10 cellular contexts compared by ENCODE assay signal in the genomic region with DNA sequence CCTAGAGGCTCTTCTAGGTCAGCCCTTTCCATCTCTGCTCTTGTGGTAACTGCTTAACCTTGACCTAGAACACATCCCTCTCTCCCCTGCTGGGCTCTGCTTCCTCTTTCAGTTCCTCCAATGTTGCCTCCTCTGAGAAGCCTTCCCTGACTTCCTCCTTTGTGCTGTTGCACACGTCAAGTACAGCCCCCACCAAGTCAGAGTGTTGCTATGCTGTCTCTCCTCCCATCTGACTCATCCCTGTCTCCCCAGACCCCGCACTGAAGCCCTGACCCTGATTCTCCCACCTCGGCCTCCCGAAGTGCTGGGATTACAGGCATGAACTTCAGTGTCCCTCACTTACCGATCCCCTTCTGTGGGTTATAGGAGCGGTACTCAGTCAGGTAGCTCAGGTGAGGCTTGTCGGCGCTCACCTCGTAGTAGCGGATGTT. TPM values are rescaled to one million over a fixed set of nuclear protein-coding genes. Genes with fewer than 3 reads are reported as not detected.
DNase-seq lines count a peak whose midpoint lies in the region; ATAC-seq, FAIRE-seq and TF ChIP-seq lines count a peak whose summit lies in the region.
"Had no signal": no experiment of that assay in that cellular context is flagged by ENCODE, and none has a peak within 500 bp of the region (broad histone marks: within the 10 kb centered on the region; RNA-seq: fewer than 3 reads in every experiment).

No MANE protein-coding gene starts in this region.

- H3K4me3 ChIP-seq in right lobe of liver (no peak overlapping the region), HepG2 (replicated peaks in 1 of 3; ENCODE audit: insufficient read depth in 1 of 3, low read depth in 2 of 3, low read length in 3 of 3) (no peak overlapping the region), aorta (ENCODE audit: low read length in 2 of 2) (no peak overlapping the region), prostate gland (no peak overlapping the region), small intestine (ENCODE audit: low read depth in 1 of 2, low read length in 2 of 2) (no peak overlapping the region)
- H3K4me3 ChIP-seq: thoracic aorta had no signal

- no peaks in the 10 kb centered on the region for H3K4me1 ChIP-seq in right lobe of liver
- H3K4me1 ChIP-seq in HepG2 (ENCODE audit: insufficient read depth, low read length) = no peaks in the 10 kb centered on the region
- no peaks in the 10 kb centered on the region for H3K4me1 ChIP-seq in aorta (ENCODE audit: control insufficient read depth in 1 of 2, insufficient read depth in 2 of 2, low read length in 2 of 2)
- H3K4me1 ChIP-seq in prostate gland (replicated peaks) = no peaks in the 10 kb centered on the region
- H3K4me1 ChIP-seq in small intestine (ENCODE audit: control insufficient read depth in 2 of 2, insufficient read depth in 1 of 2, low read depth in 1 of 2, low read length in 1 of 2) = no peaks in the 10 kb centered on the region

- POLR2A ChIA-PET in HepG2 (lab: Yijun Ruan, JAX) = interaction anchor here (1.1 kb wide), 1 partner anchor 11 kb away, joined by 3 read pairs; no protein-coding TSS in a partner anchor
- POLR2A ChIA-PET in activated naive CD8-positive, alpha-beta T cell treated with anti-CD3 and anti-CD28 coated beads, Interleukin-2, amount 10 ng/mL, durations not matched to agents 7 days and 5 days (lab: Charles Lee) = interaction anchor here (0.6 kb wide), 1 partner anchor 27 kb away, joined by 3 read pairs; no protein-coding TSS in a partner anchor

- no TSS peak for BruUV-seq in HepG2 (replicated peaks; lab: Mats Ljungman, UMichigan)

- no peak overlapping the region for H2AFZ ChIP-seq in HepG2 (ENCODE audit: low read length)

- TF ChIP-seq POLR2A in right lobe of liver (IDR thresholded peaks at IDR 0.05) (no peak), HepG2 (IDR thresholded peaks at IDR 0.05; ENCODE audit: insufficient read depth in 1 of 2, low read depth in 2 of 2, low read length in 2 of 2) (no peak), prostate gland (IDR thresholded peaks at IDR 0.05) (no peak)

- no peaks in the 10 kb centered on the region for H3K9me3 Mint-ChIP-seq in activated naive CD8-positive, alpha-beta T cell treated with anti-CD3 and anti-CD28 coated beads, Interleukin-2, amount 10 ng/mL, durations not matched to agents 7 days and 5 days

- FAIRE-seq in HepG2 (lab: Jason Lieb, UNC) (no peak), small intestine (lab: Jason Lieb, UNC) (no peak)

- no peaks in the 10 kb centered on the region for H3K9me3 ChIP-seq in right lobe of liver
- H3K9me3 ChIP-seq in HepG2 (ENCODE audit: low read length) = no peaks in the 10 kb centered on the region
- H3K9me3 ChIP-seq in aorta (ENCODE audit: control insufficient read depth, low read length) = no peaks in the 10 kb centered on the region
- H3K9me3 ChIP-seq in prostate gland = no peaks in the 10 kb centered on the region
- H3K9me3 ChIP-seq in small intestine (ENCODE audit: control insufficient read depth, low read depth) = no peaks in the 10 kb centered on the region
- H3K9me3 ChIP-seq: thoracic aorta had no signal

- TF ChIP-seq RAD21 in HepG2 (CRISPR knock-in tag; IDR thresholded peaks at IDR 0.05) = no peak

- peak overlapping the region; percentile 59 for H3K27ac Mint-ChIP-seq in activated naive CD8-positive, alpha-beta T cell treated with anti-CD3 and anti-CD28 coated beads, Interleukin-2, amount 10 ng/mL, durations not matched to agents 7 days and 5 days
- H3K27ac Mint-ChIP-seq: progenitor cell of endocrine pancreas had no signal

- H3K27me3 Mint-ChIP-seq in activated naive CD8-positive, alpha-beta T cell treated with anti-CD3 and anti-CD28 coated beads, Interleukin-2, amount 10 ng/mL, durations not matched to agents 7 days and 5 days = no peaks in the 10 kb centered on the region
- H3K27me3 Mint-ChIP-seq: progenitor cell of endocrine pancreas had no signal

- peaks cover 7% of the 10 kb centered on the region for H3K4me1 Mint-ChIP-seq in activated naive CD8-positive, alpha-beta T cell treated with anti-CD3 and anti-CD28 coated beads, Interleukin-2, amount 10 ng/mL, durations not matched to agents 7 days and 5 days

- TF ChIP-seq EP300 in HepG2 (IDR thresholded peaks at IDR 0.05; ENCODE audit: low read depth in 2 of 2, low read length in 2 of 2) (no peak), HepG2 (CRISPR knock-in tag; IDR thresholded peaks at IDR 0.05; ENCODE audit: borderline replicate concordance) (no peak)

- WGBS in right lobe of liver (ENCODE audit: insufficient coverage, low coverage, low lambda C conversion rate, missing lambda C conversion rate) = 56% methylated on average over 5 of the region's 10 CpGs
- 95% methylated on average over 10 of the region's 10 CpGs for WGBS in HepG2 (ENCODE audit: low lambda C conversion rate)
- WGBS in aorta, 2 donors = 90 to 93% methylated on average over 10 of the region's 10 CpGs
- WGBS in prostate gland = 90% methylated on average over 10 of the region's 10 CpGs
- WGBS in small intestine, 3 donors = 85 to 91% (median 89%) methylated on average over 10 of the region's 10 CpGs

- TF ChIP-seq CTCF in right lobe of liver (IDR thresholded peaks at IDR 0.05) (no peak), HepG2 (CRISPR knock-in tag; IDR thresholded peaks at IDR 0.05) (no peak), prostate gland (IDR thresholded peaks at IDR 0.05) (no peak)

- DNase-seq in right lobe of liver (no peak), HepG2 (ENCODE audit: low spot score) (no peak), aorta (no peak), prostate gland (ENCODE audit: low spot score) (no peak), small intestine (no peak), SK-N-DZ (ENCODE audit: low spot score) (no peak)
- DNase-seq in activated naive CD8-positive, alpha-beta T cell treated with anti-CD3 and anti-CD28 coated beads, Interleukin-2, amount 10 ng/mL, durations not matched to agents 7 days and 5 days = no peak

- H3K27me3 ChIP-seq in right lobe of liver = no peaks in the 10 kb centered on the region
- no peaks in the 10 kb centered on the region for H3K27me3 ChIP-seq in HepG2 (ENCODE audit: control insufficient read depth in 1 of 2, insufficient read depth in 2 of 2, low read length in 2 of 2)
- no peaks in the 10 kb centered on the region for H3K27me3 ChIP-seq in aorta (ENCODE audit: control insufficient read depth in 1 of 2, insufficient read depth in 2 of 2, low read length in 1 of 2)
- H3K27me3 ChIP-seq in prostate gland (replicated peaks; ENCODE audit: insufficient read depth) = no peaks in the 10 kb centered on the region
- H3K27me3 ChIP-seq in small intestine (ENCODE audit: control insufficient read depth in 2 of 2, insufficient read depth in 2 of 2, low read length in 2 of 2) = no peaks in the 10 kb centered on the region

- H3K4me3 Mint-ChIP-seq in activated naive CD8-positive, alpha-beta T cell treated with anti-CD3 and anti-CD28 coated beads, Interleukin-2, amount 10 ng/mL, durations not matched to agents 7 days and 5 days = no peak overlapping the region

- CTCF ChIA-PET in HepG2 (lab: Yijun Ruan, JAX; ENCODE audit: low intra/inter-chr PET ratio, low total read pairs) = no interaction called here

- in situ Hi-C loops in HepG2 (cut with HindIII; ENCODE audit: extremely low pct_ligation_motif_present, low pct_unique_long_range_greater_than_20kb) = no loop called here

- H3K4me2 ChIP-seq in HepG2 (ENCODE audit: low read depth, low read length) = no peak overlapping the region

- ATAC-seq in right lobe of liver (peak; percentile 60 to 86 (median 70)), HepG2 (no peak), HG03469 (IDR thresholded peaks at IDR 0.05; ENCODE audit: unreplicated experiment) (peak; percentile 65), aorta (ENCODE audit: low FRiP score) (peak; percentile 38)
- peak; percentile 53 for ATAC-seq in activated naive CD8-positive, alpha-beta T cell treated with anti-CD3 and anti-CD28 coated beads, Interleukin-2, amount 10 ng/mL, durations not matched to agents 7 days and 5 days (ENCODE audit: low read depth)

- no peaks in the 10 kb centered on the region for H3K79me2 ChIP-seq in HepG2 (ENCODE audit: insufficient read depth, low read length)

- no peak overlapping the region for H3K27ac ChIP-seq in right lobe of liver
- no peak overlapping the region for H3K27ac ChIP-seq in HepG2 (ENCODE audit: extremely low read length, insufficient read depth, low read length)
- no peak overlapping the region for H3K27ac ChIP-seq in aorta (ENCODE audit: low read depth in 1 of 2, low read length in 2 of 2)
- no peak overlapping the region for H3K27ac ChIP-seq in prostate gland
- no peak overlapping the region for H3K27ac ChIP-seq in small intestine (ENCODE audit: low read depth in 1 of 2, low read length in 1 of 2)
- H3K27ac ChIP-seq: thoracic aorta had no signal

- intact Hi-C loops in right lobe of liver (cut with DNase I) (loop anchor here in 1 of 2 donors (10.0 kb wide), 1 partner anchor 65 kb away; a partner anchor contains a TSS), HepG2 (cut with micrococcal nuclease; ENCODE audit: unreplicated experiment) (no loop called here), aorta (cut with DNase I) (no loop called here), prostate gland (cut with DNase I) (no loop called here)

- no peaks in the 10 kb centered on the region for H3K36me3 ChIP-seq in right lobe of liver
- peaks cover 15 to 59% of the 10 kb centered on the region in 2 experiments; a peak in 4 of 5 replicates for H3K36me3 ChIP-seq in HepG2 (replicated peaks in 1 of 2; ENCODE audit: control insufficient read depth in 1 of 2, insufficient read depth in 2 of 2, low read length in 2 of 2)
- no peaks in the 10 kb centered on the region for H3K36me3 ChIP-seq in aorta (ENCODE audit: control insufficient read depth in 1 of 2, insufficient read depth in 2 of 2, low read length in 1 of 2)
- peaks cover 0 to 3% of the 10 kb centered on the region in 2 donors for H3K36me3 ChIP-seq in prostate gland
- H3K36me3 ChIP-seq in small intestine (ENCODE audit: control insufficient read depth in 2 of 2, insufficient read depth in 2 of 2, low read length in 2 of 2) = peaks cover 9 to 38% of the 10 kb centered on the region in 2 donors
- H3K36me3 ChIP-seq: thoracic aorta had no signal

- H3K36me3 Mint-ChIP-seq in activated naive CD8-positive, alpha-beta T cell treated with anti-CD3 and anti-CD28 coated beads, Interleukin-2, amount 10 ng/mL, durations not matched to agents 7 days and 5 days = peaks cover 4% of the 10 kb centered on the region

- no peaks in the 10 kb centered on the region for H4K20me1 ChIP-seq in HepG2 (ENCODE audit: insufficient read depth, low read length)

- H3K9ac ChIP-seq in HepG2 (ENCODE audit: insufficient read depth, low read depth, low read length) = no peak overlapping the region

RNA-seq across cellular contexts. Expression of a gene that starts 10.4 kb away (rescaled TPM):
- total RNA-seq in right lobe of liver = 10 to 100 TPM; 22.6 to 34.6 (median 27.3) TPM
- 13.0 and 13.8 TPM in 2 replicates for total RNA-seq in HepG2 (2016; rRNA removed; fragmentation: Illumina TruSeq; extraction: Trizol)
- 2.3 TPM in 2 replicates for total RNA-seq in HepG2 (2016; cell fraction: cytosol; rRNA removed; fragmentation: Illumina TruSeq; extraction: Trizol; ENCODE audit: low read depth)
- 12.7 and 13.4 TPM in 2 replicates for total RNA-seq in HepG2 (2016; cell fraction: insoluble cytoplasmic fraction; rRNA removed; fragmentation: Illumina TruSeq; extraction: Trizol)
- total RNA-seq in HepG2 (2016; cell fraction: membrane; rRNA removed; fragmentation: Illumina TruSeq; extraction: Trizol) = 10.0 and 10.5 TPM in 2 replicates
- 8.9 and 10.9 TPM in 2 replicates for total RNA-seq in HepG2 (2016; cell fraction: nucleus; rRNA removed; fragmentation: Illumina TruSeq; extraction: Trizol)
- 9.2 and 10.7 TPM in 2 replicates for polyA plus RNA-seq in HepG2 (2011; rRNA removed)
- polyA plus RNA-seq in HepG2 (2011; cell fraction: cytosol; rRNA removed) = 9.6 and 10.5 TPM in 2 replicates
- polyA plus RNA-seq in HepG2 (2011; cell fraction: nucleus; rRNA removed) = 17.8 and 18.3 TPM in 2 replicates
- 10.9 and 11.2 TPM in 2 replicates for polyA plus RNA-seq in HepG2 (2012)
- polyA plus RNA-seq in HepG2 (2016; cell fraction: cytosol; fragmentation: Illumina TruSeq; extraction: Trizol; ENCODE audit: low read depth) = 2.3 and 2.5 TPM in 2 replicates
- 20.7 and 23.4 TPM in 2 replicates for polyA plus RNA-seq in HepG2 (2016; cell fraction: insoluble cytoplasmic fraction; fragmentation: Illumina TruSeq; extraction: Trizol; ENCODE audit: low read depth)
- 10.0 and 10.7 TPM in 2 replicates for polyA plus RNA-seq in HepG2 (2016; cell fraction: membrane; fragmentation: Illumina TruSeq; extraction: Trizol; ENCODE audit: low read depth)
- 27.9 and 30.3 TPM in 2 replicates for polyA plus RNA-seq in HepG2 (2016; cell fraction: nucleus; fragmentation: Illumina TruSeq; extraction: Trizol; ENCODE audit: insufficient read depth, low read depth)
- polyA minus RNA-seq in HepG2 (2011; rRNA and poly(A)+ RNA removed; ENCODE audit: low replicate concordance) = 11.5 and 20.5 TPM in 2 replicates
- 7.7 and 8.4 TPM in 2 replicates for polyA minus RNA-seq in HepG2 (2011; cell fraction: cytosol; rRNA and poly(A)+ RNA removed)
- polyA minus RNA-seq in HepG2 (2011; cell fraction: nucleus; rRNA and poly(A)+ RNA removed) = 7.7 and 8.5 TPM in 2 replicates
- 100 to 1,000 TPM in 1 of 2 experiments, 10 to 100 TPM in 1; 99.0 to 108 TPM for total RNA-seq in activated naive CD8-positive, alpha-beta T cell treated with anti-CD3 and anti-CD28 coated beads, Interleukin-2, amount 10 ng/mL, durations not matched to agents 7 days and 5 days
- total RNA-seq in aorta = 10 to 100 TPM in 1 of 2 donors, 1 to 10 TPM in 1; 8.5 to 17.6 TPM
- polyA plus RNA-seq in aorta = 1 to 10 TPM; 1.5 to 5.6 TPM
- total RNA-seq in prostate gland = 10 to 100 TPM; 23.4 to 24.3 TPM
- 10 to 100 TPM; 20.5 to 35.2 (median 30.6) TPM for polyA plus RNA-seq in small intestine
- 10.3 and 10.5 TPM in 2 replicates for polyA plus RNA-seq in SK-N-DZ (2014; cell fraction: cytosol; rRNA removed)
- polyA plus RNA-seq in SK-N-DZ (2014; cell fraction: nucleus; rRNA removed) = 5.2 and 14.6 TPM in 2 replicates
